Comparison of ENCODE assay signal across 8 cellular contexts in the genomic region with DNA sequence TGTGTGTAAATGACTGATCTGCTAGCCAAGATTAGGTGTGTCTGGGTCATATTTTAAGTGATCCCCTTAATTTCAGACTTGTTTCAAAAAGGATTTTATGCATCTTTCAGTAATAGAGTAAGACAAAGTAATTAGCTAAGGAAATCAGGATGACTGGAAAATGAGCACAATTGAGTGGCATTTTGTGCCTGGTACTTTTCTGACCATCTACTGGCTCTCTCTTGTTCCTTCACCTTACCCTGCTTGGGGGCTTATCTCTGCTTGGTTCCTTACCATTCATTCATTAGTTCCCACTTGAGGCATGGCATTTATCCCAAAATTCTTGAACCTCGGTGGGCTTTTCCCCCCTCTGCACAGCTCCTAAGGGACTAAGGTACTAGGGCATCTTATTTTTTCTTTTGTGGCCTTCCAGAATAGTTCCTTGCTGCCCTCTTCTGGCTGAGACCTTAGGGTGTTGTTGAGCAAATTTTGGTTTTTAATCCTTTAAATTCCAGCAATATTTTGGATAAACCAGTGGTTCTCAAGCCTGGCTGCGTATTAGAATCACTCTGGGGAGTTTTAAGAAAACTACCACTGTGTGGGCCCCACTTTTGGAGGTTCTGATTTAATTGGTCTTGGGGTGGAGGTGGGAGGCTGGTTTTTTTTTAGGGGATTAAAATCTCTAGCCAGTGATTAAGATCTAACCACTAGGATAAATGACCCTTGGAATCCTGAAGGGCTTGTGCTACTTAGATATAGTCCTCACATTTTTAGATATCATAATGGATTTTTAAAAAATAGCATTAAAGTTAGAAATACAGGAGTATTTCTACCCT. TPM values are rescaled to one million over a fixed set of nuclear protein-coding genes. Genes with fewer than 3 reads are reported as not detected.
A peak's percentile ranks its signal among the peaks of the same experiment; 100 is the strongest.
DNase-seq lines count a peak whose midpoint lies in the region; ATAC-seq, FAIRE-seq and TF ChIP-seq lines count a peak whose summit lies in the region.

No MANE protein-coding gene starts in this region.

- FAIRE-seq in K562 (lab: Jason Lieb, UNC), result peak; percentile 71

- H2AFZ ChIP-seq in K562 (ENCODE audit: low read depth, low read length), result no peak overlapping the region

- H3K4me2 ChIP-seq in K562 (ENCODE audit: insufficient read depth, low read length), result no peak overlapping the region

- no peaks in the 10 kb centered on the region for H4K20me1 ChIP-seq in K562 (replicated peaks; ENCODE audit: control insufficient read depth, insufficient read depth, low read length)

- POLR2A ChIA-PET in K562 (lab: Yijun Ruan, JAX), result no interaction called here

- intact Hi-C loops in K562 (cut with micrococcal nuclease), result loop anchor here (1.0 to 10.0 kb wide), 5 partner anchors 50 to 180 kb away; partner anchors contain the start of genes HS2ST1 and SELENOF

- no peak overlapping the region for H3K9ac ChIP-seq in K562 (ENCODE audit: insufficient read depth in 1 of 2, low read depth in 2 of 2, low read length in 2 of 2)

- in situ Hi-C loops in K562 (cut with MboI), result no loop called here

- H3K4me1 ChIP-seq in K562 (replicated peaks in 1 of 2; ENCODE audit: control insufficient read depth in 2 of 2, insufficient read depth in 2 of 2, low read length in 2 of 2), result peaks cover 0 to 6% of the 10 kb centered on the region in 2 experiments; a peak in 1 of 5 replicates

- ATAC-seq in K562, result peak; percentile 86
- no peak for ATAC-seq in GM21619 (IDR thresholded peaks at IDR 0.05; ENCODE audit: unreplicated experiment)
- ATAC-seq in HG02798 (IDR thresholded peaks at IDR 0.05; ENCODE audit: poor library complexity, unreplicated experiment), result no peak

- no peak overlapping the region for H3K27ac ChIP-seq in C4-2B
- H3K27ac ChIP-seq in K562 (ENCODE audit: extremely low read depth, low read depth, low read length), result no peak overlapping the region

- no peaks in the 10 kb centered on the region for H3K9me3 ChIP-seq in K562 (replicated peaks; ENCODE audit: control insufficient read depth, insufficient read depth, low read depth, low read length)

- H3K4me3 ChIP-seq in K562, result no peak overlapping the region

- peak; percentile 36 to 80; a peak in 3 of 4 replicates for TF ChIP-seq RAD21 in K562 (CRISPR knock-in tag; conservative IDR thresholded peaks at IDR 0.05 in 1 of 2, IDR thresholded peaks at IDR 0.05 in 1 of 2)

- TF ChIP-seq EP300 in K562 (IDR thresholded peaks at IDR 0.05; ENCODE audit: low read length), result no peak

- no peaks in the 10 kb centered on the region for H3K27me3 ChIP-seq in K562 (ENCODE audit: control insufficient read depth in 2 of 2, insufficient read depth in 2 of 2, low read length in 2 of 2)

- TF ChIP-seq CTCF in C4-2B (conservative IDR thresholded peaks at IDR 0.05) (peak; percentile 83), GM12874 (IDR thresholded peaks at IDR 0.05; ENCODE audit: insufficient read depth, low read depth, low read length) (peak; percentile 33; the same call in 1 of the 2 replicates), K562 (IDR thresholded peaks at IDR 0.05 in 2 of 3, conservative IDR thresholded peaks at IDR 0.05 in 1 of 3; ENCODE audit: insufficient read depth in 2 of 3, low read depth in 1 of 3, low read length in 3 of 3) (peak; percentile 61 to 63 (median 62); a peak in 5 of 6 replicates)

- no TSS peak for BruUV-seq in K562 (replicated peaks; lab: Mats Ljungman, UMichigan)

- peak; percentile 0 for DNase-seq in NCI-H1092 (lab: John Stamatoyannopoulos, UW)
- peak in 2 of 4 experiments; percentile 24 to 56 for DNase-seq in K562 (ENCODE audit: extremely low read depth in 1 of 4, low spot score in 3 of 4)
- DNase-seq in left kidney (ENCODE audit: low read depth, low spot score), result peak; percentile 55
- no peak for DNase-seq in DMS79 treated with DMSO at 0.1 percent for 48 hours (lab: John Stamatoyannopoulos, UW)

- H3K79me2 ChIP-seq in K562 (ENCODE audit: control insufficient read depth, insufficient read depth, low read length), result peaks cover 68% of the 10 kb centered on the region

- TF ChIP-seq POLR2A in K562 (conservative IDR thresholded peaks at IDR 0.05), result no peak

- CTCF ChIA-PET in K562 (lab: Yijun Ruan, JAX; ENCODE audit: low intra/inter-chr PET ratio), result interaction anchor here (2.3 kb wide), 1 partner anchor 132 kb away, joined by 15 read pairs; no protein-coding TSS in a partner anchor

- H3K36me3 ChIP-seq in K562 (ENCODE audit: control insufficient read depth, insufficient read depth, low read length), result no peaks in the 10 kb centered on the region

- no peaks in the 10 kb centered on the region for H3K9me1 ChIP-seq in K562 (ENCODE audit: control insufficient read depth, insufficient read depth, low read length)

- WGBS in K562 (ENCODE audit: insufficient coverage, low coverage, missing lambda C conversion rate), result 27% methylated on average over 2 of the region's 2 CpGs

TF ChIP-seq in K562, 482 proteins besides CTCF, POLR2A, EP300 and RAD21 (continues in another document):
- TF ChIP-seq FUS (optimal IDR thresholded peaks at IDR 0.05; ENCODE audit: low read depth, low read length) (no peak), SMC3 (conservative IDR thresholded peaks at IDR 0.05; ENCODE audit: insufficient read depth, low read depth, low read length) (no peak), MBD2 (IDR thresholded peaks at IDR 0.05; ENCODE audit: borderline replicate concordance, low read depth) (no peak), ZNF445 (CRISPR knock-in tag; IDR thresholded peaks at IDR 0.05; ENCODE audit: low read depth) (no peak), ZC3H11A (IDR thresholded peaks at IDR 0.05; ENCODE audit: low read depth, low read length) (no peak)

RNA-seq across cellular contexts. Expression of gene HS2ST1, which starts 50.8 kb away (rescaled TPM):
- 23.6 and 39.9 TPM in 2 replicates for total RNA-seq in K562 (2011; cell fraction: chromatin; rRNA removed; ENCODE audit: low replicate concordance)
- 13.0 and 15.7 TPM in 2 replicates for total RNA-seq in K562 (2011; cell fraction: nucleolus; rRNA removed)
- 36.1 and 67.0 TPM in 2 replicates for total RNA-seq in K562 (2011; cell fraction: nucleoplasm; rRNA removed)
- total RNA-seq in K562 (2014; rRNA removed) (18.3 and 21.1 TPM in 2 replicates), K562 (2014; rRNA removed; fragmentation: Illumina TruSeq; extraction: Trizol) (33.8 and 38.5 TPM in 2 replicates), K562 (2015; rRNA removed; fragmentation: Illumina TruSeq; extraction: Trizol) (24.8 and 27.1 TPM in 2 replicates), K562 (2021) (37.7 and 43.3 TPM in 2 replicates)
- polyA plus RNA-seq in K562 (2011; rRNA removed) (25.6 and 41.1 TPM in 2 replicates), K562 (2014; fragmentation: Illumina TruSeq; extraction: Trizol) (21.7 and 25.8 TPM in 2 replicates), K562 (2014; fragmentation: Nextera tagmentation; extraction: Ambion mirVana) (1 to 10 TPM; 7.7 to 8.9 TPM), K562 (2014; rRNA removed) (19.9 and 20.8 TPM in 2 replicates)
- polyA plus RNA-seq in K562 (2011; cell fraction: cytosol; rRNA removed), result 5.2 and 9.2 TPM in 2 replicates
- 5.3 and 6.6 TPM in 2 replicates for polyA plus RNA-seq in K562 (2011; cell fraction: nucleus; rRNA removed)
- polyA plus RNA-seq in K562 (2012), result 23.9 TPM in 2 replicates
- 47.6 and 48.9 TPM in 2 replicates for polyA minus RNA-seq in K562 (2011; rRNA and poly(A)+ RNA removed)
- polyA minus RNA-seq in K562 (2011; cell fraction: cytosol; rRNA and poly(A)+ RNA removed), result 16.1 and 34.0 TPM in 2 replicates
- 10.9 and 15.9 TPM in 2 replicates for polyA minus RNA-seq in K562 (2011; cell fraction: nucleus; rRNA and poly(A)+ RNA removed)

RNA-seq across cellular contexts. Expression of gene SELENOF, which starts 51.3 kb away (rescaled TPM):
- total RNA-seq in K562 (2011; cell fraction: chromatin; rRNA removed; ENCODE audit: low replicate concordance), result 56.0 and 122 TPM in 2 replicates
- total RNA-seq in K562 (2011; cell fraction: nucleolus; rRNA removed), result 99.4 and 103 TPM in 2 replicates
- total RNA-seq in K562 (2011; cell fraction: nucleoplasm; rRNA removed), result 149 and 217 TPM in 2 replicates
- total RNA-seq in K562 (2014; rRNA removed) (108 and 115 TPM in 2 replicates), K562 (2014; rRNA removed; fragmentation: Illumina TruSeq; extraction: Trizol) (194 and 221 TPM in 2 replicates), K562 (2015; rRNA removed; fragmentation: Illumina TruSeq; extraction: Trizol) (155 and 176 TPM in 2 replicates), K562 (2021) (197 and 201 TPM in 2 replicates)
- polyA plus RNA-seq in K562 (2011; rRNA removed) (225 and 296 TPM in 2 replicates), K562 (2014; fragmentation: Illumina TruSeq; extraction: Trizol) (256 and 320 TPM in 2 replicates), K562 (2014; fragmentation: Nextera tagmentation; extraction: Ambion mirVana) (100 to 1,000 TPM; 371 to 394 TPM), K562 (2014; rRNA removed) (215 and 237 TPM in 2 replicates)
- polyA plus RNA-seq in K562 (2011; cell fraction: cytosol; rRNA removed), result 52.1 and 125 TPM in 2 replicates
- polyA plus RNA-seq in K562 (2011; cell fraction: nucleus; rRNA removed), result 24.6 and 56.3 TPM in 2 replicates
- polyA plus RNA-seq in K562 (2012), result 206 and 229 TPM in 2 replicates
- 132 and 153 TPM in 2 replicates for polyA minus RNA-seq in K562 (2011; rRNA and poly(A)+ RNA removed)
- polyA minus RNA-seq in K562 (2011; cell fraction: cytosol; rRNA and poly(A)+ RNA removed), result 40.4 and 53.3 TPM in 2 replicates
- polyA minus RNA-seq in K562 (2011; cell fraction: nucleus; rRNA and poly(A)+ RNA removed), result 29.2 and 41.3 TPM in 2 replicates

Comparison
In these comparisons a context has a peak if more than half of its experiments do, and no peak if none do; other contexts are left out.
1. CTCF ChIP-seq: peak in every context shown above with its lines; median percentile 83 in C4-2B; 62 in K562; 33 in GM12874.